Comparison of ENCODE assay signal across 8 cellular contexts in genomic region chr12:121888478-121889266, GRCh38. TPM values are rescaled to one million over a fixed set of nuclear protein-coding genes. Genes with fewer than 3 reads are reported as not detected.
A peak's percentile ranks its signal among the peaks of the same experiment; 100 is the strongest.
DNase-seq lines count a peak whose midpoint lies in the region; ATAC-seq and TF ChIP-seq lines count a peak whose summit lies in the region.

Gene PSMD9, plus strand, starts transcription at chr12:121888790. Its CDS starts 67 bp downstream, at chr12:121888857.

- H3K36me3 ChIP-seq in breast epithelium: no peaks in the 10 kb centered on the region

- ATAC-seq in GM18873 (IDR thresholded peaks at IDR 0.05; ENCODE audit: low FRiP score, unreplicated experiment) (peak; percentile 65), HG03139 (IDR thresholded peaks at IDR 0.05; ENCODE audit: unreplicated experiment) (peak; percentile 88)

- H3K27me3 ChIP-seq in breast epithelium: no peaks in the 10 kb centered on the region

- intact Hi-C loops in breast epithelium (cut with DNase I; ENCODE audit: low total_unique reads): no loop called here

- DNase-seq in AG08395 (ENCODE audit: low spot score): peak; percentile 98
- DNase-seq in NCI-H2196 treated with DMSO at 0.1 percent for 48 hours (lab: John Stamatoyannopoulos, UW; ENCODE audit: unreplicated experiment): peak; percentile 96
- DNase-seq in breast epithelium (ENCODE audit: low spot score in 2 of 2): peak; percentile 95 to 98

- H3K4me1 ChIP-seq in breast epithelium: peaks cover 0 to 13% of the 10 kb centered on the region in 2 donors

- TF ChIP-seq POLR2A in breast epithelium (IDR thresholded peaks at IDR 0.05): peak; percentile 25

- H3K9me3 ChIP-seq in breast epithelium (no peaks in the 10 kb centered on the region), iPS-18c (ENCODE audit: control insufficient read depth, insufficient read depth, low read length) (no peaks in the 10 kb centered on the region)

- H3K4me3 ChIP-seq in breast epithelium: peak within 1 kb of the TSS; percentile 69 to 90 (median 86)
- H3K4me3 ChIP-seq in iPS-18c (ENCODE audit: insufficient read depth, low read depth, low read length): peak within 1 kb of the TSS; percentile 70
- H3K4me3 ChIP-seq in skin epidermis: peak within 1 kb of the TSS; percentile 49 to 81 (median 71)

- H3K27ac ChIP-seq in VCaP (peak within 1 kb of the TSS; percentile 91), breast epithelium (peak within 1 kb of the TSS; percentile 88 to 94), skin epidermis (peak within 1 kb of the TSS; percentile 82 to 98 (median 95))

- TF ChIP-seq CTCF in VCaP (conservative IDR thresholded peaks at IDR 0.05): peak; percentile 82
- peak; percentile 22 to 62 (median 59) for TF ChIP-seq CTCF in breast epithelium (IDR thresholded peaks at IDR 0.05)

RNA-seq across cellular contexts. Expression of gene PSMD9, which starts in this region (rescaled TPM):
- 10 to 100 TPM; 34.7 to 65.3 (median 37.9) TPM for total RNA-seq in breast epithelium

Comparison
In these comparisons a context has a peak if more than half of its experiments do, and no peak if none do; other contexts are left out.
1. Peak in every context shown above with its lines: DNase-seq, ATAC-seq, H3K4me3 ChIP-seq and H3K27ac ChIP-seq.